13 cellular contexts compared by ENCODE assay signal in genomic region chr17:21177854-21178600, GRCh38.
"Had no signal": no experiment of that assay in that cellular context is flagged by ENCODE, and none has a peak within 500 bp of the region (broad histone marks: within the 10 kb centered on the region; RNA-seq: fewer than 3 reads in every experiment).

No MANE protein-coding gene starts in this region.

- H3K27me3 ChIP-seq: colonic mucosa, gastroesophageal sphincter, pancreas, tibial nerve had no signal

- H3K4me1 Mint-ChIP-seq: activated CD4-positive, alpha-beta T cell treated with anti-CD3 and anti-CD28 coated beads, Interleukin-2, amount 10 ng/mL, durations not matched to agents 24 days and 14 days; activated naive CD8-positive, alpha-beta T cell treated with anti-CD3 and anti-CD28 coated beads, Interleukin-2, amount 50 U/mL, for 24 hours had no signal

- H3K27ac ChIP-seq: colonic mucosa, gastroesophageal sphincter, pancreas, tibial nerve had no signal

- H3K27ac Mint-ChIP-seq: activated CD4-positive, alpha-beta T cell treated with anti-CD3 and anti-CD28 coated beads, Interleukin-2, amount 10 ng/mL, durations not matched to agents 24 days and 14 days; activated naive CD8-positive, alpha-beta T cell treated with anti-CD3 and anti-CD28 coated beads, Interleukin-2, amount 50 U/mL, for 24 hours; activated T-cell treated with anti-CD3 and anti-CD28 coated beads, Interleukin-2, amount 50 U/mL, for 24 hours; T-helper 1 cell treated with Interleukin-12 subunit alpha and Interleukin-12 subunit beta and Interleukin-4 antibody, amounts not matched to agents 30 μg/mL and 1 μg/mL, for 36 hours had no signal

- DNase-seq: activated CD4-positive, alpha-beta T cell treated with anti-CD3 and anti-CD28 coated beads, Interleukin-2, amount 10 ng/mL, durations not matched to agents 24 days and 14 days; activated naive CD8-positive, alpha-beta T cell treated with anti-CD3 and anti-CD28 coated beads, Interleukin-2, amount 50 U/mL, for 24 hours; colonic mucosa; effector CD8-positive, alpha-beta T cell; kidney; left ventricle myocardium superior; stimulated activated CD4-positive, alpha-beta T cell treated with anti-CD3 and anti-CD28 coated beads, Interleukin-15, amount 100 ng/mL, for 24 hours; stimulated activated CD4-positive, alpha-beta T cell treated with anti-CD3 and anti-CD28 coated beads, Interleukin-4, amount 100 ng/mL, for 24 hours had no signal

- H3K4me3 Mint-ChIP-seq: activated CD4-positive, alpha-beta T cell treated with anti-CD3 and anti-CD28 coated beads, Interleukin-2, amount 10 ng/mL, durations not matched to agents 24 days and 14 days; activated naive CD8-positive, alpha-beta T cell treated with anti-CD3 and anti-CD28 coated beads, Interleukin-2, amount 50 U/mL, for 24 hours; activated T-cell treated with anti-CD3 and anti-CD28 coated beads, Interleukin-2, amount 50 U/mL, for 24 hours; T-helper 1 cell treated with Interleukin-12 subunit alpha and Interleukin-12 subunit beta and Interleukin-4 antibody, amounts not matched to agents 30 μg/mL and 1 μg/mL, for 36 hours had no signal

- H3K36me3 ChIP-seq: colonic mucosa had no signal

- H3K9me3 Mint-ChIP-seq: activated CD4-positive, alpha-beta T cell treated with anti-CD3 and anti-CD28 coated beads, Interleukin-2, amount 10 ng/mL, durations not matched to agents 24 days and 14 days; activated naive CD8-positive, alpha-beta T cell treated with anti-CD3 and anti-CD28 coated beads, Interleukin-2, amount 50 U/mL, for 24 hours; activated T-cell treated with anti-CD3 and anti-CD28 coated beads, Interleukin-2, amount 50 U/mL, for 24 hours; T-helper 1 cell treated with Interleukin-12 subunit alpha and Interleukin-12 subunit beta and Interleukin-4 antibody, amounts not matched to agents 30 μg/mL and 1 μg/mL, for 36 hours had no signal

- H3K4me3 ChIP-seq: colonic mucosa, gastroesophageal sphincter, pancreas, tibial nerve had no signal

- H3K4me1 ChIP-seq: colonic mucosa, gastroesophageal sphincter, pancreas had no signal

- H3K9me3 ChIP-seq: colonic mucosa, gastroesophageal sphincter, pancreas, tibial nerve had no signal

- ATAC-seq: activated naive CD8-positive, alpha-beta T cell treated with anti-CD3 and anti-CD28 coated beads, Interleukin-2, amount 50 U/mL, for 24 hours; gastroesophageal sphincter; left ventricle myocardium superior; pancreas had no signal

- H3K27me3 Mint-ChIP-seq: activated CD4-positive, alpha-beta T cell treated with anti-CD3 and anti-CD28 coated beads, Interleukin-2, amount 10 ng/mL, durations not matched to agents 24 days and 14 days; activated naive CD8-positive, alpha-beta T cell treated with anti-CD3 and anti-CD28 coated beads, Interleukin-2, amount 50 U/mL, for 24 hours; activated T-cell treated with anti-CD3 and anti-CD28 coated beads, Interleukin-2, amount 50 U/mL, for 24 hours had no signal
